ENCODE assay signal across 12 cellular contexts in genomic region chr9:114000063-114000454, GRCh38.
"Had no signal": no experiment of that assay in that cellular context is flagged by ENCODE, and none has a peak within 500 bp of the region (broad histone marks: within the 10 kb centered on the region; RNA-seq: fewer than 3 reads in every experiment).

No MANE protein-coding gene starts in this region.

- H3K27me3 ChIP-seq: breast epithelium, heart left ventricle, tibial nerve had no signal

- H3K4me3 ChIP-seq: breast epithelium, heart left ventricle, tibial nerve had no signal

- H3K4me1 ChIP-seq: breast epithelium had no signal

- H3K27ac Mint-ChIP-seq: activated naive CD8-positive, alpha-beta T cell treated with anti-CD3 and anti-CD28 coated beads, Interleukin-2, amount 10 ng/mL, durations not matched to agents 7 days and 5 days; activated T-helper 17 cell treated with anti-CD3 and anti-CD28 coated beads, Interleukin-2, amount 50 U/mL, for 72 hours; memory B cell; T-helper 1 cell treated with Interleukin-12 subunit alpha and Interleukin-12 subunit beta and Interleukin-4 antibody, amounts not matched to agents 30 μg/mL and 1 μg/mL, for 36 hours; WTC11 had no signal

- H3K27ac ChIP-seq: breast epithelium, heart left ventricle, tibial nerve had no signal

- H3K27me3 Mint-ChIP-seq: activated T-helper 17 cell treated with anti-CD3 and anti-CD28 coated beads, Interleukin-2, amount 50 U/mL, for 72 hours had no signal

- ATAC-seq: activated T-helper 17 cell treated with anti-CD3 and anti-CD28 coated beads, Interleukin-2, amount 50 U/mL, for 72 hours; heart left ventricle; WTC11 had no signal

- H3K4me1 Mint-ChIP-seq: activated naive CD8-positive, alpha-beta T cell treated with anti-CD3 and anti-CD28 coated beads, Interleukin-2, amount 10 ng/mL, durations not matched to agents 7 days and 5 days; activated T-helper 17 cell treated with anti-CD3 and anti-CD28 coated beads, Interleukin-2, amount 50 U/mL, for 72 hours; memory B cell; WTC11 had no signal

- H3K4me3 Mint-ChIP-seq: activated naive CD8-positive, alpha-beta T cell treated with anti-CD3 and anti-CD28 coated beads, Interleukin-2, amount 10 ng/mL, durations not matched to agents 7 days and 5 days; activated T-helper 17 cell treated with anti-CD3 and anti-CD28 coated beads, Interleukin-2, amount 50 U/mL, for 72 hours; memory B cell; nephron; T-helper 1 cell treated with Interleukin-12 subunit alpha and Interleukin-12 subunit beta and Interleukin-4 antibody, amounts not matched to agents 30 μg/mL and 1 μg/mL, for 36 hours; WTC11 had no signal

- DNase-seq: activated CD4-positive, alpha-beta T cell treated with anti-CD3 and anti-CD28 coated beads, Interleukin-2, amount 50 U/mL, for 1 hour; activated naive CD8-positive, alpha-beta T cell treated with anti-CD3 and anti-CD28 coated beads, Interleukin-2, amount 10 ng/mL, durations not matched to agents 7 days and 5 days; SHP77; stimulated activated CD4-positive, alpha-beta T cell treated with anti-CD3 and anti-CD28 coated beads, Interleukin-4, amount 100 ng/mL, for 4 hours had no signal

- H3K36me3 Mint-ChIP-seq: activated naive CD8-positive, alpha-beta T cell treated with anti-CD3 and anti-CD28 coated beads, Interleukin-2, amount 10 ng/mL, durations not matched to agents 7 days and 5 days; memory B cell; WTC11 had no signal

- H3K9me3 ChIP-seq: breast epithelium, heart left ventricle, tibial nerve had no signal

- H3K9me3 Mint-ChIP-seq: activated naive CD8-positive, alpha-beta T cell treated with anti-CD3 and anti-CD28 coated beads, Interleukin-2, amount 10 ng/mL, durations not matched to agents 7 days and 5 days; activated T-helper 17 cell treated with anti-CD3 and anti-CD28 coated beads, Interleukin-2, amount 50 U/mL, for 72 hours; memory B cell; nephron; T-helper 1 cell treated with Interleukin-12 subunit alpha and Interleukin-12 subunit beta and Interleukin-4 antibody, amounts not matched to agents 30 μg/mL and 1 μg/mL, for 36 hours; WTC11 had no signal
